ENCODE assay signal across 21 cellular contexts in the genomic region with DNA sequence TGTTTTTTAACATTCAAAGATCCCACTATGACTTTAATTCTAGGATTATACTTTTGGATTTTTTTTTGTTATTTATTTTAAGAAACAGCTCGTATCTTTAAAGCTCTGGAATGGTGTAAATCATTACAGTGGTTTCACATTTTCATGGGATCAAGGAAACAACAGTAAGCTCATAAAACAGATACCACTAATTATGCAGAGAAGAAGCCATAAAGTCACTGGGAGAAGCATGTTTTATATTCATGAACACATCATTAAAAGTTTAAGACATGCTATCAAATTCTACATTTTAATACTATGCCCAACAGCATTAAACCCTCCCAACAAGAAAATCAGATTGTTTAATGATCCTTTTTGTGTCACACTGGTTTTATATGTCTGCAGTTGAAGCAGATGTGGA.
"Had no signal": no experiment of that assay in that cellular context is flagged by ENCODE, and none has a peak within 500 bp of the region (broad histone marks: within the 10 kb centered on the region; RNA-seq: fewer than 3 reads in every experiment).

No MANE protein-coding gene starts in this region.

- H3K27me3 ChIP-seq: hepatocyte, testis, tibial nerve, vagina had no signal

- H3K36me3 ChIP-seq: esophagus squamous epithelium, left ventricle myocardium inferior, lower lobe of right lung, spleen, tibial nerve, upper lobe of right lung, vagina had no signal

- DNase-seq: effector memory CD4-positive, alpha-beta T cell; esophagus squamous epithelium; foreskin melanocyte; head of caudate nucleus; kidney; left cardiac atrium; left ventricle myocardium inferior; lower lobe of right lung; natural killer cell; right cardiac atrium; spleen; stimulated activated CD4-positive, alpha-beta T cell treated with anti-CD3 and anti-CD28 coated beads, Interleukin-15, amount 100 ng/mL, for 24 hours; stimulated activated CD4-positive, alpha-beta T cell treated with anti-CD3 and anti-CD28 coated beads, Interleukin-2, amount 100 ng/mL, for 24 hours; stimulated activated CD4-positive, alpha-beta T cell treated with anti-CD3 and anti-CD28 coated beads, Interleukin-4, amount 100 ng/mL, for 4 hours; stimulated activated naive B cell treated with anti-CD40 and anti-IgM and Interleukin-4, amounts not matched to agents 10 μg/mL and 1 μg/mL and 100 μg/mL, for 72 hours; stimulated activated naive CD8-positive, alpha-beta T cell treated with anti-CD3 and anti-CD28 coated beads, Interleukin-15, amount 100 ng/mL, for 72 hours; testis; upper lobe of right lung had no signal

- H3K79me2 ChIP-seq: hepatocyte had no signal

- ATAC-seq: left cardiac atrium; lower lobe of right lung; natural killer cell; right cardiac atrium; stimulated activated naive B cell treated with anti-CD40 and anti-IgM and Interleukin-4, amounts not matched to agents 10 μg/mL and 1 μg/mL and 100 μg/mL, for 72 hours; stimulated activated naive CD8-positive, alpha-beta T cell treated with anti-CD3 and anti-CD28 coated beads, Interleukin-15, amount 100 ng/mL, for 72 hours; upper lobe of right lung had no signal

- H3K27ac ChIP-seq: esophagus squamous epithelium, left ventricle myocardium inferior, lower lobe of right lung, testis, tibial nerve, upper lobe of right lung, vagina had no signal

- H2AFZ ChIP-seq: hepatocyte had no signal

- H3K4me3 ChIP-seq: esophagus squamous epithelium, hepatocyte, lower lobe of right lung, spleen, testis, tibial nerve, upper lobe of right lung, vagina had no signal

- H3K4me1 ChIP-seq: esophagus squamous epithelium, left ventricle myocardium inferior, lower lobe of right lung, spleen, testis, upper lobe of right lung, vagina had no signal

- H3K9me3 ChIP-seq: esophagus squamous epithelium, left ventricle myocardium inferior, lower lobe of right lung, spleen, testis, tibial nerve, upper lobe of right lung, vagina had no signal
